In genomic region chr2:174492963-174493431, GRCh38 we compare ENCODE assay signal across 9 cellular contexts.
DNase-seq lines count a peak whose midpoint lies in the region; ATAC-seq, FAIRE-seq and TF ChIP-seq lines count a peak whose summit lies in the region.
"Had no signal": no experiment of that assay in that cellular context is flagged by ENCODE, and none has a peak within 500 bp of the region (broad histone marks: within the 10 kb centered on the region; RNA-seq: fewer than 3 reads in every experiment).

No MANE protein-coding gene starts in this region.

- no peak for FAIRE-seq in D721Med (lab: Jason Lieb, UNC)

- TF ChIP-seq CTCF in D721Med (IDR thresholded peaks at IDR 0.05; ENCODE audit: insufficient read depth, missing control alignments), result no peak

- ATAC-seq in GM18868 (IDR thresholded peaks at IDR 0.05; ENCODE audit: unreplicated experiment), result peak; percentile 95
- peak; percentile 96 for ATAC-seq in HG02938 (IDR thresholded peaks at IDR 0.05; ENCODE audit: unreplicated experiment)

- DNase-seq in SIG-M5 (lab: John Stamatoyannopoulos, UW) (peak; percentile 76), NCI-H2081 treated with DMSO at 0.1 percent for 48 hours (lab: John Stamatoyannopoulos, UW) (no peak), iPS-NIHi7 (ENCODE audit: extremely low spot score) (no peak), D721Med (ENCODE audit: insufficient read length, low spot score) (no peak)
- DNase-seq in central memory CD4-positive, alpha-beta T cell, result peak; percentile 86
- peak; percentile 32 for DNase-seq in stimulated activated CD8-positive, alpha-beta memory T cell treated with anti-CD3 and anti-CD28 coated beads, Interleukin-4, amount 100 ng/mL, for 24 hours (ENCODE audit: low read depth)
- DNase-seq: IMR-90 had no signal

Comparison
In these comparisons a context has a peak if more than half of its experiments do, and no peak if none do; other contexts are left out.
1. DNase-seq: peak in SIG-M5 (single experiment), central memory CD4-positive, alpha-beta T cell (single experiment) and stimulated activated CD8-positive, alpha-beta memory T cell treated with anti-CD3 and anti-CD28 coated beads, Interleukin-4, amount 100 ng/mL, for 24 hours (single experiment); none in NCI-H2081 treated with DMSO at 0.1 percent for 48 hours (single experiment), iPS-NIHi7 (single experiment) and D721Med (single experiment).